In genomic region chr11:105706025-105706530, GRCh38 we compare ENCODE assay signal across 26 cellular contexts.
"Had no signal": no experiment of that assay in that cellular context is flagged by ENCODE, and none has a peak within 500 bp of the region (broad histone marks: within the 10 kb centered on the region; RNA-seq: fewer than 3 reads in every experiment).

No MANE protein-coding gene starts in this region.

- H3K4me3 ChIP-seq: MG63, SJCRH30 had no signal

- H3K36me3 Mint-ChIP-seq: activated naive CD8-positive, alpha-beta T cell; brain had no signal

- H3K9me3 Mint-ChIP-seq: activated CD4-positive, alpha-beta memory T cell treated with anti-CD3 and anti-CD28 coated beads, Interleukin-2, amount 10 ng/mL, durations not matched to agents 7 days and 5 days; activated naive CD4-positive, alpha-beta T cell treated with anti-CD3 and anti-CD28 coated beads for 36 hours; activated T-helper 17 cell treated with anti-CD3 and anti-CD28 coated beads, Interleukin-2, amount 50 U/mL, for 72 hours; brain; central memory CD8-positive, alpha-beta T cell had no signal

- H3K27ac Mint-ChIP-seq: activated CD4-positive, alpha-beta memory T cell treated with anti-CD3 and anti-CD28 coated beads, Interleukin-2, amount 10 ng/mL, durations not matched to agents 7 days and 5 days; activated CD4-positive, alpha-beta T cell treated with anti-CD3 and anti-CD28 coated beads for 36 hours; activated naive CD4-positive, alpha-beta T cell treated with anti-CD3 and anti-CD28 coated beads for 36 hours; activated naive CD8-positive, alpha-beta T cell; activated T-helper 17 cell treated with anti-CD3 and anti-CD28 coated beads, Interleukin-2, amount 50 U/mL, for 72 hours had no signal

- H3K27me3 ChIP-seq: SJCRH30 had no signal

- H3K36me3 ChIP-seq: MG63, SJCRH30 had no signal

- H3K9me3 ChIP-seq: MG63, SJCRH30, SK-N-SH had no signal

- DNase-seq: activated CD4-positive, alpha-beta memory T cell treated with anti-CD3 and anti-CD28 coated beads, Interleukin-2, amount 10 ng/mL, durations not matched to agents 7 days and 5 days; activated CD4-positive, alpha-beta T cell treated with anti-CD3 and anti-CD28 coated beads for 36 hours; activated CD4-positive, alpha-beta T cell treated with anti-CD3 and anti-CD28 coated beads, Interleukin-2, amount 50 U/mL, for 1 hour; activated gamma-delta T cell; activated naive CD4-positive, alpha-beta T cell treated with anti-CD3 and anti-CD28 coated beads for 36 hours; activated T-cell treated with anti-CD3 and anti-CD28 coated beads for 4 hours; activated T-cell treated with anti-CD3 and anti-CD28 coated beads, Interleukin-2, amount 50 U/mL, for 48 hours; amygdala; MG63; NCI-H1105; NCI-H1436; NCI-H1694 treated with DMSO at 0.1 percent for 48 hours; NCI-H2081; NCI-H524; NCI-H748 treated with DMSO at 0.1 percent for 48 hours; Right ventricle myocardium superior; SJCRH30; SK-N-SH; T-helper 1 cell had no signal

- H3K4me1 Mint-ChIP-seq: activated CD4-positive, alpha-beta memory T cell treated with anti-CD3 and anti-CD28 coated beads, Interleukin-2, amount 10 ng/mL, durations not matched to agents 7 days and 5 days; activated CD4-positive, alpha-beta T cell treated with anti-CD3 and anti-CD28 coated beads for 36 hours; activated T-helper 17 cell treated with anti-CD3 and anti-CD28 coated beads, Interleukin-2, amount 50 U/mL, for 72 hours; central memory CD8-positive, alpha-beta T cell had no signal

- ATAC-seq: activated CD4-positive, alpha-beta T cell treated with anti-CD3 and anti-CD28 coated beads for 36 hours; activated T-helper 17 cell treated with anti-CD3 and anti-CD28 coated beads, Interleukin-2, amount 50 U/mL, for 72 hours; Panc1 had no signal

- H3K4me1 ChIP-seq: SJCRH30 had no signal

- H3K27me3 Mint-ChIP-seq: activated CD4-positive, alpha-beta memory T cell treated with anti-CD3 and anti-CD28 coated beads, Interleukin-2, amount 10 ng/mL, durations not matched to agents 7 days and 5 days; activated CD4-positive, alpha-beta T cell treated with anti-CD3 and anti-CD28 coated beads for 36 hours; activated naive CD8-positive, alpha-beta T cell; central memory CD8-positive, alpha-beta T cell had no signal

- H3K4me3 Mint-ChIP-seq: activated CD4-positive, alpha-beta memory T cell treated with anti-CD3 and anti-CD28 coated beads, Interleukin-2, amount 10 ng/mL, durations not matched to agents 7 days and 5 days; activated CD4-positive, alpha-beta T cell treated with anti-CD3 and anti-CD28 coated beads for 36 hours; activated naive CD4-positive, alpha-beta T cell treated with anti-CD3 and anti-CD28 coated beads for 36 hours; activated naive CD8-positive, alpha-beta T cell; activated T-helper 17 cell treated with anti-CD3 and anti-CD28 coated beads, Interleukin-2, amount 50 U/mL, for 72 hours; brain; central memory CD8-positive, alpha-beta T cell had no signal

- H3K27ac ChIP-seq: RWPE1, SJCRH30, VCaP had no signal
